1 cellular context compared by ENCODE assay signal in genomic region chr9:108443278-108443633, GRCh38.
TF ChIP-seq lines count a peak whose summit lies in the region.

No MANE protein-coding gene starts in this region.

TF ChIP-seq in HepG2, 621 proteins besides CTCF, POLR2A, EP300 and RAD21 (continued from another document):
- TF ChIP-seq CEBPG (CRISPR knock-in tag; IDR thresholded peaks at IDR 0.05) (peak; percentile 83), FOXA3 (CRISPR knock-in tag; IDR thresholded peaks at IDR 0.05) (peak; percentile 91), PAXIP1 (CRISPR knock-in tag; conservative IDR thresholded peaks at IDR 0.05) (peak; percentile 50; the same call in 1 of the 2 replicates), GATA4 (IDR thresholded peaks at IDR 0.05; ENCODE audit: borderline replicate concordance, low read depth) (peak; percentile 82; the same call in 1 of the 2 replicates), PPARG (CRISPR knock-in tag; conservative IDR thresholded peaks at IDR 0.05) (0 out of 2 replicates have a peak, but pooled peaks have one; percentile 35), ZNF33B (CRISPR knock-in tag; IDR thresholded peaks at IDR 0.05) (no peak), TARDBP (CRISPR knock-in tag; IDR thresholded peaks at IDR 0.05) (peak; percentile 28; the same call in 1 of the 2 replicates), ZNF205 (CRISPR knock-in tag; IDR thresholded peaks at IDR 0.05) (0 out of 2 replicates have a peak, but pooled peaks have one; percentile 22), ELF3 (CRISPR knock-in tag; IDR thresholded peaks at IDR 0.05) (0 out of 2 replicates have a peak, but pooled peaks have one; percentile 12), GABPA (IDR thresholded peaks at IDR 0.05; ENCODE audit: low read depth, low read length) (no peak), GABPA (CRISPR knock-in tag; IDR thresholded peaks at IDR 0.05; ENCODE audit: low read depth) (no peak), NCOR1 (IDR thresholded peaks at IDR 0.05; ENCODE audit: borderline replicate concordance, low read length) (0 out of 2 replicates have a peak, but pooled peaks have one; percentile 20), PAWR (CRISPR knock-in tag; IDR thresholded peaks at IDR 0.05; ENCODE audit: borderline replicate concordance) (no peak), SOX5 (CRISPR knock-in tag; IDR thresholded peaks at IDR 0.05; ENCODE audit: borderline replicate concordance) (peak; percentile 66; the same call in 1 of the 2 replicates), SNAI1 (CRISPR knock-in tag; IDR thresholded peaks at IDR 0.05; ENCODE audit: borderline replicate concordance) (no peak), ZNF746 (CRISPR knock-in tag; IDR thresholded peaks at IDR 0.05) (no peak), ZGPAT (CRISPR knock-in tag; IDR thresholded peaks at IDR 0.05) (peak; percentile 46; the same call in 1 of the 2 replicates), EHMT2 (IDR thresholded peaks at IDR 0.05; ENCODE audit: borderline replicate concordance, low read depth, low read length) (0 out of 2 replicates have a peak, but pooled peaks have one; percentile 3), JUND (CRISPR knock-in tag; IDR thresholded peaks at IDR 0.05) (no peak), MTA1 (CRISPR knock-in tag; IDR thresholded peaks at IDR 0.05; ENCODE audit: borderline replicate concordance) (no peak), NCOA2 (CRISPR knock-in tag; IDR thresholded peaks at IDR 0.05) (peak; percentile 90), NKX3-1 (CRISPR knock-in tag; IDR thresholded peaks at IDR 0.05) (0 out of 2 replicates have a peak, but pooled peaks have one; percentile 56), FOXP4 (CRISPR knock-in tag; IDR thresholded peaks at IDR 0.05) (peak; percentile 65), FOXA1 (IDR thresholded peaks at IDR 0.05) (peak; percentile 50; the same call in 1 of the 2 replicates), FOXA1 (CRISPR knock-in tag; IDR thresholded peaks at IDR 0.05) (peak; percentile 89), HOXA5 (CRISPR knock-in tag; IDR thresholded peaks at IDR 0.05) (0 out of 2 replicates have a peak, but pooled peaks have one; percentile 42), JUNB (CRISPR knock-in tag; IDR thresholded peaks at IDR 0.05; ENCODE audit: borderline replicate concordance) (peak; percentile 5; the same call in 1 of the 2 replicates), RARA (CRISPR knock-in tag; IDR thresholded peaks at IDR 0.05) (peak; percentile 7; the same call in 1 of the 2 replicates), NFIC (IDR thresholded peaks at IDR 0.05; ENCODE audit: low read length) (peak; percentile 70)
